ENCODE assay signal across 10 cellular contexts in the genomic region with DNA sequence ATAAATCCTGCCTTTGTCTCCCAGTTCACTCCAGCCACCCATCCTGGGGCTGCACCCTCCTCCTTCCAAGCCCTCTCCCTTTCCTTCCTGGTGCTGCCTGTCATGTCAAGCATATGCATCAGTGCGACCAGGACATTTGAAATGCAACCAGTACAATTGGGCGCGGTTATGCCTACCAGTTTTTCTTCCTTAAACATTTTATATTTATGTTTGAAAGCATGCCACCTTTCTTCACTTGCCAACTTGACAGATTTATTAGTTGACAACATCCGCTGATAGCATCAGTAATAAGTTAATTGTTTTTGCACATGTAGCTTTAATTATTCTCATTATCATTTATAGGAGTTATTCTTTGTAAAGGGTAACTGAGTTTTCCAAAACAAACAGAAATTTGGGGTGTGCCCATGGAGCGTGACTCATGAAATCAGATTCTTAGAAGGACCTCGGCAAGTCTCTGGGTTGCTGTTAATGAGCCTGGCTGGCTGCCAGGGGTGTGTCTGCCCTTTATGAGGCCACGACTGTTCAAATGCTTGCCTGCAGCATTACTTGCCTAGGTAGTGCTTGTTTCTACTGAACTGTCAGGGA. TPM values are rescaled to one million over a fixed set of nuclear protein-coding genes. Genes with fewer than 3 reads are reported as not detected.
A peak's percentile ranks its signal among the peaks of the same experiment; 100 is the strongest.
DNase-seq lines count a peak whose midpoint lies in the region; ATAC-seq, FAIRE-seq and TF ChIP-seq lines count a peak whose summit lies in the region.
"Had no signal": no experiment of that assay in that cellular context is flagged by ENCODE, and none has a peak within 500 bp of the region (broad histone marks: within the 10 kb centered on the region; RNA-seq: fewer than 3 reads in every experiment).

No MANE protein-coding gene starts in this region.

- H3K27me3 ChIP-seq in A673 (replicated peaks; ENCODE audit: insufficient read depth, low read depth, low read length, poor library complexity), result no peaks in the 10 kb centered on the region
- H3K27me3 ChIP-seq in fibroblast of lung (ENCODE audit: control insufficient read depth, insufficient read depth, low read length), result no peaks in the 10 kb centered on the region
- peaks cover 6% of the 10 kb centered on the region for H3K27me3 ChIP-seq in skeletal muscle satellite cell (ENCODE audit: control insufficient read depth, insufficient read depth, low read length)

- H4K20me1 ChIP-seq in fibroblast of lung (ENCODE audit: control insufficient read depth, extremely low read depth, insufficient read depth, low read length), result no peaks in the 10 kb centered on the region

- H3K27ac ChIP-seq in A673 (ENCODE audit: low read depth, low read length, poor library complexity, severe bottlenecking) (no peak overlapping the region), fibroblast of lung (ENCODE audit: insufficient read depth, low read length) (no peak overlapping the region)

- no peak for ATAC-seq in GM21717 (IDR thresholded peaks at IDR 0.05; ENCODE audit: unreplicated experiment)

- peak; percentile 10 for FAIRE-seq in RCC 7860 (lab: Jason Lieb, UNC)

- H3K4me2 ChIP-seq in fibroblast of lung (ENCODE audit: extremely low read depth, insufficient read depth, low read length) (peak overlapping the region; percentile 3), skeletal muscle satellite cell (ENCODE audit: low read length) (peak overlapping the region; percentile 33)

- H3K9me3 ChIP-seq in A673 (ENCODE audit: low read depth, low read length, poor library complexity, severe bottlenecking) (peaks cover 5% of the 10 kb centered on the region), fibroblast of lung (ENCODE audit: control insufficient read depth, insufficient read depth, low read depth, low read length) (no peaks in the 10 kb centered on the region), skeletal muscle satellite cell (replicated peaks; ENCODE audit: low read length) (no peaks in the 10 kb centered on the region)

- peaks cover 14% of the 10 kb centered on the region for H3K4me1 ChIP-seq in A673 (ENCODE audit: insufficient read depth, low read length, poor library complexity, severe bottlenecking)
- peaks cover 3% of the 10 kb centered on the region for H3K4me1 ChIP-seq in fibroblast of lung (ENCODE audit: control insufficient read depth, extremely low read depth, insufficient read depth, low read length)
- H3K4me1 ChIP-seq in skeletal muscle satellite cell (ENCODE audit: control insufficient read depth, insufficient read depth, low read length), result peaks cover 14% of the 10 kb centered on the region

- H3K36me3 ChIP-seq in A673 (ENCODE audit: insufficient read depth, low read length, poor library complexity, severe bottlenecking) (no peaks in the 10 kb centered on the region), fibroblast of lung (ENCODE audit: control insufficient read depth, insufficient read depth, low read length) (no peaks in the 10 kb centered on the region), skeletal muscle satellite cell (ENCODE audit: insufficient read depth, low read length) (no peaks in the 10 kb centered on the region)

- DNase-seq in A673 (ENCODE audit: low spot score), result peak; percentile 91
- peak; percentile 99 for DNase-seq in HT-29 (ENCODE audit: low spot score)
- DNase-seq in RCC 7860 (ENCODE audit: low spot score), result peak; percentile 19
- DNase-seq in fibroblast of lung (ENCODE audit: low read depth in 2 of 2), result peak; percentile 87 to 94
- no peak for DNase-seq in OCI-M2 (lab: John Stamatoyannopoulos, UW; ENCODE audit: unreplicated experiment)
- no peak for DNase-seq in activated CD8-positive, alpha-beta memory T cell treated with anti-CD3 and anti-CD28 coated beads, Interleukin-2, amount 50 U/mL, for 48 hours

- no peaks in the 10 kb centered on the region for H3K79me2 ChIP-seq in fibroblast of lung (ENCODE audit: control insufficient read depth, insufficient read depth, low read length)

- H2AFZ ChIP-seq in fibroblast of lung (ENCODE audit: low read length), result no peak overlapping the region

- CTCF ChIA-PET in A673 (lab: Charles Lee), result no interaction called here

- BruUV-seq in A673 (replicated peaks; lab: Mats Ljungman, UMichigan), result no TSS peak

- no peak for TF ChIP-seq CTCF in A673 (conservative IDR thresholded peaks at IDR 0.05; ENCODE audit: low read depth, low read length)
- TF ChIP-seq CTCF in fibroblast of lung (conservative IDR thresholded peaks at IDR 0.05 in 1 of 2, IDR thresholded peaks at IDR 0.05 in 1 of 2; ENCODE audit: low read depth in 1 of 2, low read length in 2 of 2), result no peak

- H3K9ac ChIP-seq in fibroblast of lung (ENCODE audit: insufficient read depth, low read length) (no peak overlapping the region), skeletal muscle satellite cell (ENCODE audit: low read depth, low read length) (no peak overlapping the region)

- no peak overlapping the region for H3K4me3 ChIP-seq in A673 (ENCODE audit: low read depth, low read length, poor library complexity, severe bottlenecking)
- H3K4me3 ChIP-seq in fibroblast of lung (replicated peaks in 1 of 4; ENCODE audit: control extremely low read depth in 1 of 4, insufficient read depth in 1 of 4, low read depth in 3 of 4, low read length in 4 of 4), result no peak overlapping the region
- H3K4me3 ChIP-seq in skeletal muscle satellite cell (ENCODE audit: low read length), result no peak overlapping the region

- intact Hi-C loops in A673 (cut with micrococcal nuclease; ENCODE audit: unreplicated experiment), result no loop called here

- POLR2A ChIA-PET in A673 (lab: Charles Lee; ENCODE audit: low non-redundant PET), result no interaction called here

RNA-seq across cellular contexts. Expression of gene IL1B, which starts 32.8 kb away (rescaled TPM):
- total RNA-seq in A673 (2021) (1.3 and 2.1 TPM in 2 replicates), fibroblast of lung (0.26 TPM in 1 of 2 replicates, not detected in the other)
- 0.13 and 0.20 TPM in 2 replicates for total RNA-seq in HT-29 (2014; rRNA removed; shearing (Covaris generic))
- polyA plus RNA-seq in fibroblast of lung, result 0.23 and 0.30 TPM in 2 replicates
- polyA plus RNA-seq in fibroblast of lung (2012), result 0.18 TPM in 1 of 2 replicates, not detected in the other
- polyA minus RNA-seq in fibroblast of lung (ENCODE audit: low replicate concordance), result not detected in 2 replicates
- not detected in 2 replicates for total RNA-seq in skeletal muscle satellite cell (2012; rRNA removed)
- total RNA-seq: lung microvascular endothelial cell; T-helper 2 cell treated with Interferon-gamma antibody and Interleukin-4, amounts not matched to agents 100 ng/mL and 5 ng/mL, for 36 hours had no signal

RNA-seq across cellular contexts. Expression of gene IL37, which starts 41.6 kb away (rescaled TPM):
- total RNA-seq in A673 (2021) (not detected in 2 replicates), fibroblast of lung (not detected in 2 replicates)
- total RNA-seq in HT-29 (2014; rRNA removed; shearing (Covaris generic)), result not detected in 2 replicates
- not detected in 2 replicates for polyA plus RNA-seq in fibroblast of lung
- polyA plus RNA-seq in fibroblast of lung (2012), result not detected in 2 replicates
- not detected in 2 replicates for polyA minus RNA-seq in fibroblast of lung (ENCODE audit: low replicate concordance)
- total RNA-seq in skeletal muscle satellite cell (2012; rRNA removed), result not detected in 2 replicates
- total RNA-seq: lung microvascular endothelial cell; T-helper 2 cell treated with Interferon-gamma antibody and Interleukin-4, amounts not matched to agents 100 ng/mL and 5 ng/mL, for 36 hours had no signal

Comparison
In these comparisons a context has a peak if more than half of its experiments do, and no peak if none do; other contexts are left out.
1. DNase-seq: peak in A673 (single experiment), HT-29 (single experiment), RCC 7860 (single experiment) and fibroblast of lung (2 of 2); none in OCI-M2 (single experiment) and activated CD8-positive, alpha-beta memory T cell treated with anti-CD3 and anti-CD28 coated beads, Interleukin-2, amount 50 U/mL, for 48 hours (single experiment).